12 cellular contexts compared by ENCODE assay signal in genomic region chr11:64566915-64567882, GRCh38. TPM values are rescaled to one million over a fixed set of nuclear protein-coding genes. Genes with fewer than 3 reads are reported as not detected.
DNase-seq lines count a peak whose midpoint lies in the region; ATAC-seq and TF ChIP-seq lines count a peak whose summit lies in the region.
"Had no signal": no experiment of that assay in that cellular context is flagged by ENCODE, and none has a peak within 500 bp of the region (broad histone marks: within the 10 kb centered on the region; RNA-seq: fewer than 3 reads in every experiment).

No MANE protein-coding gene starts in this region.

- peak overlapping the region; percentile 12 for H3K14ac ChIP-seq in trophoblast cell (ENCODE audit: low read length)

- TF ChIP-seq CTCF in gastroesophageal sphincter (IDR thresholded peaks at IDR 0.05), result no peak

- H4K91ac ChIP-seq in trophoblast cell (ENCODE audit: low read depth, low read length), result peak overlapping the region; percentile 67

- H3K18ac ChIP-seq in trophoblast cell (ENCODE audit: low read length), result peak overlapping the region; percentile 27

- peak overlapping the region; percentile 7 for H2BK12ac ChIP-seq in trophoblast cell (ENCODE audit: low read length)

- peaks cover 8% of the 10 kb centered on the region for H3K79me1 ChIP-seq in trophoblast cell (ENCODE audit: low read length)

- 14 to 100% methylated on average over 1 to 2 of the region's 30 CpGs for WGBS in gastroesophageal sphincter (ENCODE audit: low coverage in 1 of 2), 2 donors
- WGBS in trophoblast cell (ENCODE audit: extremely low coverage, insufficient coverage, insufficient read length), result no CpG with 5 or more reads among the region's 30 CpGs

- H3K27me3 ChIP-seq in HAP-1 (ENCODE audit: low read depth) (no peaks in the 10 kb centered on the region), SJCRH30 (no peaks in the 10 kb centered on the region; the same call in 1 of the 2 replicates), gastroesophageal sphincter (peaks cover 16% of the 10 kb centered on the region), trophoblast cell (ENCODE audit: insufficient read depth, low read length) (no peaks in the 10 kb centered on the region)

- H4K8ac ChIP-seq in trophoblast cell (ENCODE audit: low read depth, low read length), result peak overlapping the region; percentile 49

- H3K27ac ChIP-seq in SJCRH30 (no peak overlapping the region), gastroesophageal sphincter (peak overlapping the region in 1 of 4 donors; percentile 17), trophoblast cell (ENCODE audit: low read depth, low read length) (no peak overlapping the region)

- H3K4me3 ChIP-seq in HAP-1 (peak overlapping the region; percentile 29), SJCRH30 (peak overlapping the region; percentile 22), gastroesophageal sphincter (no peak overlapping the region), trophoblast cell (ENCODE audit: low read depth, low read length) (no peak overlapping the region)

- H3K4me2 ChIP-seq in trophoblast cell (ENCODE audit: low read length), result peak overlapping the region; percentile 57

- H3K4me1 ChIP-seq in HAP-1 (peaks cover 18% of the 10 kb centered on the region), SJCRH30 (peaks cover 4% of the 10 kb centered on the region; the same call in 1 of the 2 replicates), gastroesophageal sphincter (peaks cover 0 to 14% (median 3%) of the 10 kb centered on the region in 3 donors), trophoblast cell (ENCODE audit: control insufficient read depth in 1 of 2, insufficient read depth in 2 of 2, low read length in 2 of 2) (peaks cover 6 to 9% of the 10 kb centered on the region in 2 experiments)

- TF ChIP-seq POLR2A in gastroesophageal sphincter (IDR thresholded peaks at IDR 0.05), result no peak

- H3K36me3 ChIP-seq in HAP-1 (replicated peaks) (no peaks in the 10 kb centered on the region), SJCRH30 (no peaks in the 10 kb centered on the region), gastroesophageal sphincter (no peaks in the 10 kb centered on the region), trophoblast cell (ENCODE audit: control insufficient read depth in 1 of 2, insufficient read depth in 2 of 2, low read length in 2 of 2) (no peaks in the 10 kb centered on the region)

- no peak for TF ChIP-seq EP300 in gastroesophageal sphincter (IDR thresholded peaks at IDR 0.05)

- H3K9ac ChIP-seq in trophoblast cell (ENCODE audit: low read length), result no peak overlapping the region

- DNase-seq in HAP-1 (ENCODE audit: low spot score in 2 of 2) (peak in 1 of 2 experiments; percentile 34), SJCRH30 (peak; percentile 20 to 45), trophoblast cell (no peak), NCI-H524 (lab: John Stamatoyannopoulos, UW) (no peak), NCI-H2029 (lab: John Stamatoyannopoulos, UW) (no peak), NCI-H510A treated with DMSO at 0.1 percent for 48 hours (lab: John Stamatoyannopoulos, UW) (no peak)

- H3K79me2 ChIP-seq in trophoblast cell (ENCODE audit: control insufficient read depth, insufficient read depth, low read length, poor library complexity), result no peaks in the 10 kb centered on the region

- H2AK5ac ChIP-seq in trophoblast cell (ENCODE audit: low read length), result peak overlapping the region; percentile 53

- no peak overlapping the region for H3K23ac ChIP-seq in trophoblast cell (ENCODE audit: low read length)

- no peak overlapping the region for H3K4ac ChIP-seq in trophoblast cell (ENCODE audit: low read depth, low read length)

- no peak overlapping the region for H2BK5ac ChIP-seq in trophoblast cell (ENCODE audit: low read depth, low read length, poor library complexity)

- peak overlapping the region; percentile 54 for H2AFZ ChIP-seq in trophoblast cell (ENCODE audit: insufficient read depth, low read length, poor library complexity)

- ATAC-seq in gastroesophageal sphincter (peak; percentile 12), HG03571 (IDR thresholded peaks at IDR 0.05; ENCODE audit: unreplicated experiment) (no peak)

- peak overlapping the region; percentile 34 for H2BK120ac ChIP-seq in trophoblast cell (ENCODE audit: insufficient read depth, low read length, poor library complexity)

- H3K9me3 ChIP-seq in HAP-1 (no peaks in the 10 kb centered on the region), SJCRH30 (replicated peaks) (no peaks in the 10 kb centered on the region), gastroesophageal sphincter (no peaks in the 10 kb centered on the region), trophoblast cell (ENCODE audit: insufficient read depth, low read depth, low read length) (peaks cover 2% of the 10 kb centered on the region)

- H4K12ac ChIP-seq in trophoblast cell (ENCODE audit: low read depth, low read length), result no peak overlapping the region

- in situ Hi-C loops in HAP-1 (cut with MboI; ENCODE audit: low sequenced_read_pairs), result no loop called here

RNA-seq across cellular contexts. Expression of gene SLC22A11, which starts 11.5 kb away (rescaled TPM):
- total RNA-seq in SJCRH30 (2014; rRNA removed; shearing (Covaris generic)), result not detected in 2 replicates
- total RNA-seq in gastroesophageal sphincter, result not detected
- 50.0 and 52.1 TPM in 2 replicates for polyA plus RNA-seq in trophoblast cell (2013)
- total RNA-seq: HFFc6, SK-MEL-5, subcutaneous adipose tissue had no signal

RNA-seq across cellular contexts. Expression of gene SLC22A12, which starts 23.8 kb away (rescaled TPM):
- total RNA-seq in SJCRH30 (2014; rRNA removed; shearing (Covaris generic)), result not detected in 2 replicates
- total RNA-seq in gastroesophageal sphincter, result not detected
- not detected in 2 replicates for polyA plus RNA-seq in trophoblast cell (2013)
- total RNA-seq: HFFc6, mucosa of gallbladder, SK-MEL-5, subcutaneous adipose tissue had no signal

Comparison
In these comparisons a context has a peak if more than half of its experiments do, and no peak if none do; other contexts are left out.
1. DNase-seq: peak in SJCRH30 (2 of 2); none in trophoblast cell (0 of 2), NCI-H524 (0 of 2), NCI-H2029 (single experiment) and NCI-H510A treated with DMSO at 0.1 percent for 48 hours (single experiment).
2. H3K4me3 ChIP-seq: peak in HAP-1 (single experiment) and SJCRH30 (single experiment); none in gastroesophageal sphincter (0 of 2) and trophoblast cell (single experiment).